13 cellular contexts compared by ENCODE assay signal in the genomic region with DNA sequence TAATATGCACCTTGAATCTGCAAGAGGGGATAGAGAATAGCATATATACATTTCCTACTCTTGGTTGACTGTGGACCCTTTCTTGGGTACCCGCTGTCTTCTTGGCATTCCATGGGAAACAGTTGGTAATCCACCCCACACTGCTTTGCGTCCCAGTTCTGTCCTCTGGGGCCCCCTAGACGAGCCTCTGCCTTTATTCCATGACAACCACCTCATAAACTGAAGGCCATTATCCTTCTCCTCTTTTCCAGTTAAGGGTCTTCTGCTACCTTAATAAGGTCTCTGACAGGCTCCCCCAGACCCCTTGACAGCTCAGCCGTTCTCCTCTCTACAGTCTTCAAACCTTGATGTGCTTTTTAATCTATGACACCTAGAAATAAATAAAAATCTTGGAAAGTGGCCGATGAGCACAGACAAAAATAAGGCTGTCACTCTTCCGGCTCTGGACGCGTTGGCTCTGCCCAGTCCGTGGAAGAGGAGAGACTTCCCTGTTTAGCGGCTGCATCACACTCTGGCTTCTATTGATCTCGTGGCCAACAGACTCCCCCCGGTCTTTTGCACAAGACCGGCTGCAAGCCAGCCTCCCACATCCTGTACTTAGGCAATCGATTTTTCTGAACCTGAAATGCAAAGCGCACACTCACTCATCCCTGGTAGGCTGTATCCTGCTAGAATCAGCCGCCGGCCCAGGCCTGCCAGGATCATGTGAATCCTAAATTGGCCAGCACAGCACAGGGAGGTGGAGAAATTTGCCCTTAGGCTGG.
DNase-seq lines count a peak whose midpoint lies in the region; ATAC-seq and TF ChIP-seq lines count a peak whose summit lies in the region.
"Had no signal": no experiment of that assay in that cellular context is flagged by ENCODE, and none has a peak within 500 bp of the region (broad histone marks: within the 10 kb centered on the region; RNA-seq: fewer than 3 reads in every experiment).

No MANE protein-coding gene starts in this region.

- no peak overlapping the region for H2AK5ac ChIP-seq in H9 (ENCODE audit: insufficient read length, low read length)

- no peaks in the 10 kb centered on the region for H3K23me2 ChIP-seq in H9 (ENCODE audit: insufficient read length, low read depth, low read length, poor library complexity, severe bottlenecking)

- H4K8ac ChIP-seq in H9 (replicated peaks; ENCODE audit: insufficient read length, low read depth, low read length): no peak overlapping the region

- H2BK20ac ChIP-seq in H9 (ENCODE audit: low read depth, low read length, poor library complexity, severe bottlenecking): no peak overlapping the region

- H3K79me1 ChIP-seq in H9 (ENCODE audit: insufficient read depth, low read depth, low read length, poor library complexity, severe bottlenecking): no peaks in the 10 kb centered on the region

- peak; percentile 49 for DNase-seq in NCI-H2029 (lab: John Stamatoyannopoulos, UW)
- DNase-seq in NCI-H2029 treated with DMSO at 0.1 percent for 48 hours (lab: John Stamatoyannopoulos, UW): no peak
- DNase-seq in SHP77 (lab: John Stamatoyannopoulos, UW): peak; percentile 38
- peak; percentile 25 for DNase-seq in kidney tubule cell (ENCODE audit: low spot score)
- DNase-seq in transverse colon: peak; percentile 26
- no peak for DNase-seq in H9
- DNase-seq in activated CD4-positive, alpha-beta T cell treated with anti-CD3 and anti-CD28 coated beads, Interleukin-2, amount 10 ng/mL, durations not matched to agents 7 days and 5 days: no peak
- DNase-seq: activated CD4-positive, alpha-beta T cell treated with anti-CD3 and anti-CD28 coated beads for 1 hour; NCI-H1048; stimulated activated CD4-positive, alpha-beta T cell treated with anti-CD3 and anti-CD28 coated beads, Interleukin-12 subunit alpha, Interleukin-12 subunit beta, amount 100 ng/mL, for 4 hours had no signal

- TF ChIP-seq CTCF in transverse colon (IDR thresholded peaks at IDR 0.05) (no peak), H9 (conservative IDR thresholded peaks at IDR 0.05) (no peak)

- H3K18ac ChIP-seq in H9 (ENCODE audit: insufficient read length, low read depth, low read length): no peak overlapping the region

- POLR2A ChIA-PET in activated CD4-positive, alpha-beta T cell treated with anti-CD3 and anti-CD28 coated beads, Interleukin-2, amount 10 ng/mL, durations not matched to agents 7 days and 5 days (lab: Charles Lee): no interaction called here

- no peak overlapping the region for H4K5ac ChIP-seq in H9 (ENCODE audit: insufficient read length, low read depth, low read length)

- H4K20me1 ChIP-seq in H9 (ENCODE audit: control insufficient read depth, insufficient read depth, insufficient read length): no peaks in the 10 kb centered on the region

- no peak overlapping the region for H3K14ac ChIP-seq in H9 (ENCODE audit: insufficient read depth, low read length)

- H3K27ac ChIP-seq in transverse colon (no peak overlapping the region), H9 (ENCODE audit: insufficient read length, low read depth, low read length) (no peak overlapping the region)
- H3K27ac ChIP-seq: 22Rv1, thoracic aorta had no signal

- H3K4me3 ChIP-seq in transverse colon: no peak overlapping the region
- H3K4me3 ChIP-seq: thoracic aorta had no signal

- ATAC-seq in GM21825 (IDR thresholded peaks at IDR 0.05; ENCODE audit: unreplicated experiment): no peak

- no peak overlapping the region for H2BK12ac ChIP-seq in H9 (ENCODE audit: insufficient read length, low read depth, low read length)

- intact Hi-C loops in transverse colon (cut with DNase I; ENCODE audit: low total_unique reads): no loop called here

- H3K9me3 Mint-ChIP-seq in H9: no peaks in the 10 kb centered on the region
- H3K9me3 Mint-ChIP-seq in activated CD4-positive, alpha-beta T cell treated with anti-CD3 and anti-CD28 coated beads, Interleukin-2, amount 10 ng/mL, durations not matched to agents 7 days and 5 days: no peaks in the 10 kb centered on the region

- no peak overlapping the region for H2BK15ac ChIP-seq in H9 (ENCODE audit: low read depth, low read length)

- no peak overlapping the region for H4K91ac ChIP-seq in H9 (ENCODE audit: insufficient read length, low read depth, low read length)

- in situ Hi-C loops in transverse colon (cut with MboI; ENCODE audit: low pct_ligation_motif_present in 1 of 4, low pct_unique_long_range_greater_than_20kb in 1 of 4, low sequenced_read_pairs in 3 of 4): no loop called here

- no peak overlapping the region for H3K4me2 ChIP-seq in H9 (ENCODE audit: insufficient read depth, insufficient read length, low read length)

- no peak overlapping the region for H3K23ac ChIP-seq in H9 (ENCODE audit: insufficient read length, low read depth, low read length)

- peaks cover 4% of the 10 kb centered on the region for H3K27me3 Mint-ChIP-seq in H9 (ENCODE audit: low read depth)
- peaks cover 19% of the 10 kb centered on the region for H3K27me3 Mint-ChIP-seq in activated CD4-positive, alpha-beta T cell treated with anti-CD3 and anti-CD28 coated beads, Interleukin-2, amount 10 ng/mL, durations not matched to agents 7 days and 5 days

- no peak overlapping the region for H3T11ph ChIP-seq in H9 (ENCODE audit: low read length)

- H3K27me3 ChIP-seq in transverse colon (no peaks in the 10 kb centered on the region), H9 (ENCODE audit: insufficient read depth, low read length) (no peaks in the 10 kb centered on the region)

- no peaks in the 10 kb centered on the region for H3K36me3 ChIP-seq in transverse colon
- H3K36me3 ChIP-seq: thoracic aorta had no signal

- H3K79me2 ChIP-seq in H9 (ENCODE audit: insufficient read depth, low read length): no peaks in the 10 kb centered on the region

- no peak overlapping the region for H2BK120ac ChIP-seq in H9 (ENCODE audit: low read depth, low read length, poor library complexity, severe bottlenecking)

- H2AFZ ChIP-seq in H9 (ENCODE audit: low read length): no peak overlapping the region

- no peak overlapping the region for H3K56ac ChIP-seq in H9 (ENCODE audit: insufficient read length, low read depth, low read length)

- H3K4me1 Mint-ChIP-seq in H9: peaks cover 6 to 7% of the 10 kb centered on the region in 2 experiments
- no peaks in the 10 kb centered on the region for H3K4me1 Mint-ChIP-seq in activated CD4-positive, alpha-beta T cell treated with anti-CD3 and anti-CD28 coated beads, Interleukin-2, amount 10 ng/mL, durations not matched to agents 7 days and 5 days

- no peak overlapping the region for H3K9ac ChIP-seq in H9 (ENCODE audit: extremely low read depth, insufficient read length, low read length)

- no peak overlapping the region for H3K4ac ChIP-seq in H9 (ENCODE audit: low read depth, low read length)

- TF ChIP-seq POLR2A in transverse colon (IDR thresholded peaks at IDR 0.05): no peak

- no peaks in the 10 kb centered on the region for H3K9me3 ChIP-seq in transverse colon
- no peaks in the 10 kb centered on the region for H3K9me3 ChIP-seq in H9 (ENCODE audit: control insufficient read depth, low read depth, low read length)
- H3K9me3 ChIP-seq: thoracic aorta had no signal

- H3K4me1 ChIP-seq in transverse colon (no peaks in the 10 kb centered on the region), H9 (ENCODE audit: insufficient read depth, low read length) (peaks cover 3% of the 10 kb centered on the region; the same call in 1 of the 2 replicates)

- H2BK5ac ChIP-seq in H9 (ENCODE audit: insufficient read length, low read length): no peak overlapping the region

- peak overlapping the region in 1 of 3 experiments; percentile 40; a peak in 1 of 7 replicates for H3K27ac Mint-ChIP-seq in H9
- no peak overlapping the region for H3K27ac Mint-ChIP-seq in activated CD4-positive, alpha-beta T cell treated with anti-CD3 and anti-CD28 coated beads, Interleukin-2, amount 10 ng/mL, durations not matched to agents 7 days and 5 days

- H3K4me3 Mint-ChIP-seq in H9: no peak overlapping the region
- no peak overlapping the region for H3K4me3 Mint-ChIP-seq in activated CD4-positive, alpha-beta T cell treated with anti-CD3 and anti-CD28 coated beads, Interleukin-2, amount 10 ng/mL, durations not matched to agents 7 days and 5 days

- H3K36me3 Mint-ChIP-seq in H9 (ENCODE audit: insufficient read depth in 1 of 3, low read depth in 3 of 3): no peaks in the 10 kb centered on the region; a peak in 1 of 7 replicates
- H3K36me3 Mint-ChIP-seq in activated CD4-positive, alpha-beta T cell treated with anti-CD3 and anti-CD28 coated beads, Interleukin-2, amount 10 ng/mL, durations not matched to agents 7 days and 5 days (ENCODE audit: low read depth): no peaks in the 10 kb centered on the region

- no peak for TF ChIP-seq EP300 in transverse colon (IDR thresholded peaks at IDR 0.05; ENCODE audit: low read depth)

- CTCF ChIA-PET in activated CD4-positive, alpha-beta T cell treated with anti-CD3 and anti-CD28 coated beads, Interleukin-2, amount 10 ng/mL, durations not matched to agents 7 days and 5 days (lab: Charles Lee): no interaction called here

- WGBS in transverse colon (ENCODE audit: low coverage in 1 of 2), 2 donors: 66 to 85% methylated on average over 7 to 17 of the region's 17 CpGs
- no CpG with 5 or more reads among the region's 17 CpGs for WGBS in H9 (ENCODE audit: extremely low coverage, insufficient read length, low lambda C conversion rate)

Comparison
In these comparisons a context has a peak if more than half of its experiments do, and no peak if none do; other contexts are left out.
1. DNase-seq: peak in NCI-H2029 (single experiment), SHP77 (2 of 2), kidney tubule cell (single experiment) and transverse colon (single experiment); none in NCI-H2029 treated with DMSO at 0.1 percent for 48 hours (single experiment), H9 (single experiment) and activated CD4-positive, alpha-beta T cell treated with anti-CD3 and anti-CD28 coated beads, Interleukin-2, amount 10 ng/mL, durations not matched to agents 7 days and 5 days (single experiment).